Comparison of ENCODE assay signal across 28 cellular contexts in the genomic region with DNA sequence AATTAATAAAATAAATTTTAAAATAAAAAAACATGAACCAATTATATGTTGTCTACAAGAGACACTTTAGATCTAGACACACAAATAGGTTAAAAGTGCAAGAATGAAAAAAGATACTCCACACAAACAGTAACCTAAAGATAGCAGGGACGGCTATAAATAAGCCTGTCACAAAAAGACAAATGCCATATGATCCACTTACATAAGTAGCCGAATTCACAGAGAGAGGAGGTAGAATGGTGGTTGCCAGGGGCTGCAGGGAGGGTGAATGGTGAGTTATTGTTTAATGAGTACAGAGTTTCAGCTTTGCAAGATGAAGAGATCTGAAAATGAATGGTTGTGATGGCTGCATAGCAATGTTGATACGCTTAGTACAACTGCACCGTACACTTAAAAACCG.
"Had no signal": no experiment of that assay in that cellular context is flagged by ENCODE, and none has a peak within 500 bp of the region (broad histone marks: within the 10 kb centered on the region; RNA-seq: fewer than 3 reads in every experiment).

No MANE protein-coding gene starts in this region.

- H3K4me3 ChIP-seq: body of pancreas, coronary artery, dorsolateral prefrontal cortex, gastroesophageal sphincter, lung, neural progenitor cell, skin epidermis, testis, transverse colon had no signal

- H3K4me1 ChIP-seq: body of pancreas, gastroesophageal sphincter, transverse colon had no signal

- H3K9me3 ChIP-seq: testis, transverse colon had no signal

- H3K36me3 ChIP-seq: neural progenitor cell had no signal

- DNase-seq: activated CD4-positive, alpha-beta T cell treated with anti-CD3 and anti-CD28 coated beads for 36 hours; activated CD4-positive, CD25-positive, alpha-beta regulatory T cell; activated CD8-positive, alpha-beta memory T cell treated with anti-CD3 and anti-CD28 coated beads, Interleukin-2, amount 10 ng/mL, durations not matched to agents 7 days and 5 days; activated CD8-positive, alpha-beta T cell treated with anti-CD3 and anti-CD28 coated beads, Interleukin-2, amount 10 ng/mL, durations not matched to agents 7 days and 5 days; activated naive CD4-positive, alpha-beta T cell; activated T-cell treated with anti-CD3 and anti-CD28 coated beads, Interleukin-2, amount 50 U/mL, for 48 hours; aorta; body of pancreas; dorsolateral prefrontal cortex; effector memory CD4-positive, alpha-beta T cell; hypothalamus; immature natural killer cell; kidney; mesendoderm; natural killer cell; occipital lobe; stimulated activated CD4-positive, alpha-beta T cell treated with anti-CD3 and anti-CD28 coated beads, Interleukin-12 subunit alpha, Interleukin-12 subunit beta, amount 100 ng/mL, for 4 hours; stimulated activated CD4-positive, alpha-beta T cell treated with anti-CD3 and anti-CD28 coated beads, Interleukin-4, amount 100 ng/mL, for 1 hour; stimulated activated naive CD8-positive, alpha-beta T cell treated with anti-CD3 and anti-CD28 coated beads, Interleukin-15, Interleukin-2, amounts not matched to agents 100 U/mL and 50 U/mL, for 24 hours; testis; transverse colon had no signal

- ATAC-seq: activated CD4-positive, alpha-beta T cell treated with anti-CD3 and anti-CD28 coated beads for 36 hours; activated CD8-positive, alpha-beta memory T cell treated with anti-CD3 and anti-CD28 coated beads, Interleukin-2, amount 10 ng/mL, durations not matched to agents 7 days and 5 days; activated CD8-positive, alpha-beta T cell treated with anti-CD3 and anti-CD28 coated beads, Interleukin-2, amount 10 ng/mL, durations not matched to agents 7 days and 5 days; body of pancreas; gastroesophageal sphincter; left lobe of liver; natural killer cell; sciatic nerve; stimulated activated naive CD8-positive, alpha-beta T cell treated with anti-CD3 and anti-CD28 coated beads, Interleukin-15, Interleukin-2, amounts not matched to agents 100 U/mL and 50 U/mL, for 24 hours had no signal

- H3K27me3 ChIP-seq: body of pancreas, dorsolateral prefrontal cortex, gastroesophageal sphincter, neural progenitor cell, testis, transverse colon had no signal

- H3K27ac ChIP-seq: body of pancreas, coronary artery, dorsolateral prefrontal cortex, gastroesophageal sphincter, neural progenitor cell, skin epidermis, testis, transverse colon had no signal
